Comparison of ENCODE assay signal across 1 cellular context in the genomic region with DNA sequence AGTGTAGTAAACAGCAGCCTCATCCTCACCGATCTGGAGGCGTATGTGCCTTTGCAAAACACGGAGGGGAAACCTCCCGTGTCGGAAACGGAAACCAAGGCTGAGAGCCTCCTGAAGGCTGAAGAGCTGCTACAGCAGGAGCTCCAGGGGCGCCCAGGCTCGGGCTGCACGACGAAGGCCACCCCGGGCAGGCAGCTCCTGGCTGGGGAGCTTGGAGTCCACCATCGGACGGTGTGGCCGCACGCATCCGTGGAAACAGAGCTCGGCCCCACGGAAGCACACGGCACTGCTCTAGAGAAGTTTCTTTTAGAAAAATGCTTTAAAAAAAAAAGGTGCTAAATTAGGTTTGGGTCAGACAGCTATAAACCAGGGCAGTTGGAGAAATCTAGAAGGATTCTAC.
TF ChIP-seq lines count a peak whose summit lies in the region.

No MANE protein-coding gene starts in this region.

TF ChIP-seq in WTC11, 78 proteins besides CTCF, POLR2A, EP300 and RAD21 (continued from another document):
- TF ChIP-seq OVOL2 (CRISPR knock-in tag; IDR thresholded peaks at IDR 0.05; ENCODE audit: borderline replicate concordance), result no peak
- TF ChIP-seq, protein P1, sequence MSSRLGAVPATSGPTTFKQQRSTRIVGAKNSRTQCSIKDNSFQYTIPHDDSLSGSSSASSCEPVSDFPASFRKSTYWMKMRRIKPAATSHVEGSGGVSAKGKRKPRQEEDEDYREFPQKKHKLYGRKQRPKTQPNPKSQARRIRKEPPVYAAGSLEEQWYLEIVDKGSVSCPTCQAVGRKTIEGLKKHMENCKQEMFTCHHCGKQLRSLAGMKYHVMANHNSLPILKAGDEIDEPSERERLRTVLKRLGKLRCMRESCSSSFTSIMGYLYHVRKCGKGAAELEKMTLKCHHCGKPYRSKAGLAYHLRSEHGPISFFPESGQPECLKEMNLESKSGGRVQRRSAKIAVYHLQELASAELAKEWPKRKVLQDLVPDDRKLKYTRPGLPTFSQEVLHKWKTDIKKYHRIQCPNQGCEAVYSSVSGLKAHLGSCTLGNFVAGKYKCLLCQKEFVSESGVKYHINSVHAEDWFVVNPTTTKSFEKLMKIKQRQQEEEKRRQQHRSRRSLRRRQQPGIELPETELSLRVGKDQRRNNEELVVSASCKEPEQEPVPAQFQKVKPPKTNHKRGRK (CRISPR knock-in tag; IDR thresholded peaks at IDR 0.05; ENCODE audit: borderline replicate concordance), result no peak
- no peak for TF ChIP-seq CBFB (CRISPR knock-in tag; IDR thresholded peaks at IDR 0.05; ENCODE audit: low read depth)
- TF ChIP-seq, protein P2, sequence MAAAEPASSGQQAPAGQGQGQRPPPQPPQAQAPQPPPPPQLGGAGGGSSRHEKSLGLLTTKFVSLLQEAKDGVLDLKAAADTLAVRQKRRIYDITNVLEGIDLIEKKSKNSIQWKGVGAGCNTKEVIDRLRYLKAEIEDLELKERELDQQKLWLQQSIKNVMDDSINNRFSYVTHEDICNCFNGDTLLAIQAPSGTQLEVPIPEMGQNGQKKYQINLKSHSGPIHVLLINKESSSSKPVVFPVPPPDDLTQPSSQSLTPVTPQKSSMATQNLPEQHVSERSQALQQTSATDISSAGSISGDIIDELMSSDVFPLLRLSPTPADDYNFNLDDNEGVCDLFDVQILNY (CRISPR knock-in tag; IDR thresholded peaks at IDR 0.05), result no peak
- no peak for TF ChIP-seq ETV6 (CRISPR knock-in tag; IDR thresholded peaks at IDR 0.05)
- TF ChIP-seq, protein P3, sequence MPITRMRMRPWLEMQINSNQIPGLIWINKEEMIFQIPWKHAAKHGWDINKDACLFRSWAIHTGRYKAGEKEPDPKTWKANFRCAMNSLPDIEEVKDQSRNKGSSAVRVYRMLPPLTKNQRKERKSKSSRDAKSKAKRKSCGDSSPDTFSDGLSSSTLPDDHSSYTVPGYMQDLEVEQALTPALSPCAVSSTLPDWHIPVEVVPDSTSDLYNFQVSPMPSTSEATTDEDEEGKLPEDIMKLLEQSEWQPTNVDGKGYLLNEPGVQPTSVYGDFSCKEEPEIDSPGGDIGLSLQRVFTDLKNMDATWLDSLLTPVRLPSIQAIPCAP (CRISPR knock-in tag; IDR thresholded peaks at IDR 0.05), result no peak
- TF ChIP-seq MAX (CRISPR knock-in tag; IDR thresholded peaks at IDR 0.05), result no peak; the same call in 1 of the 2 replicates
- no peak for TF ChIP-seq JAZF1 (CRISPR knock-in tag; IDR thresholded peaks at IDR 0.05)
